ENCODE assay signal across 29 cellular contexts in the genomic region with DNA sequence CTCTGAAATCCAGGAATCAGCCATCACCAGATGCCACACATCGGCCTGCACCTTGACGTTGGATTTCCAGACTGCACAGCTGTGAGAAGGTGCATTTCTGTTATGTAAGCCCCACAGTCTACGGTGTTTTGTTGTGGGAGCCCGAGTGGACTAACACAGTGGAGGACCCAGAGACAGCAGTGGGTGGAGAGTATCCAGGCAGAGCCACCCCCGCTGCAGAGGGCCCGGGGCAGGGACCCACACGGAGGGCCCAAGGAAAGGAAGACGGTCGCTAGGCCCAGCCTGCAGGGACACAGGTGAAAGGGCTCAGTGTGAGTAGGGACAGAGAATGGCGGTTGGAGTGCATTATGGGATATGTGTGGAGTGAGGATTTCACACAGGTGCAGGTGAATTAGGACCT.
"Had no signal": no experiment of that assay in that cellular context is flagged by ENCODE, and none has a peak within 500 bp of the region (broad histone marks: within the 10 kb centered on the region; RNA-seq: fewer than 3 reads in every experiment).

No MANE protein-coding gene starts in this region.

- H3K4me1 Mint-ChIP-seq: naive B cell; naive thymus-derived CD8-positive, alpha-beta T cell; neural crest cell; stimulated activated effector memory CD8-positive, alpha-beta T cell treated with anti-CD3 and anti-CD28 coated beads, Interleukin-12 subunit alpha, Interleukin-12 subunit beta, amount 100 ng/mL, for 72 hours; stimulated activated naive B cell treated with anti-CD40 and anti-IgM and Interleukin-4, amounts not matched to agents 10 μg/mL and 1 μg/mL and 100 μg/mL, for 72 hours had no signal

- H3K9ac ChIP-seq: parathyroid adenoma had no signal

- H3K9me3 Mint-ChIP-seq: stimulated activated naive CD8-positive, alpha-beta T cell treated with anti-CD3 and anti-CD28 coated beads, Interleukin-15, Interleukin-2, amounts not matched to agents 100 ng/mL and 50 ng/mL, for 24 hours had no signal

- H3K27me3 ChIP-seq: ovary, right lobe of liver, thyroid gland, tibial nerve, upper lobe of left lung, vagina had no signal

- H3K9me3 ChIP-seq: ovary, psoas muscle, right lobe of liver, thoracic aorta, thyroid gland, vagina had no signal

- H3K27me3 Mint-ChIP-seq: stimulated activated naive CD8-positive, alpha-beta T cell treated with anti-CD3 and anti-CD28 coated beads, Interleukin-15, Interleukin-2, amounts not matched to agents 100 ng/mL and 50 ng/mL, for 24 hours had no signal

- H3K36me3 ChIP-seq: ovary, right lobe of liver, sigmoid colon, stomach, thoracic aorta, thyroid gland, tibial nerve, upper lobe of left lung, vagina had no signal

- H3K36me3 Mint-ChIP-seq: naive B cell; naive thymus-derived CD8-positive, alpha-beta T cell; stimulated activated effector memory CD8-positive, alpha-beta T cell treated with anti-CD3 and anti-CD28 coated beads, Interleukin-12 subunit alpha, Interleukin-12 subunit beta, amount 100 ng/mL, for 72 hours; stimulated activated naive B cell treated with anti-CD40 and anti-IgM and Interleukin-4, amounts not matched to agents 10 μg/mL and 1 μg/mL and 100 μg/mL, for 72 hours had no signal

- H3K79me2 ChIP-seq: parathyroid adenoma had no signal

- FAIRE-seq: small intestine, urothelium cell line had no signal

- DNase-seq: naive B cell; naive thymus-derived CD8-positive, alpha-beta T cell; nephron progenitor cell; occipital lobe; ovary; psoas muscle; right cardiac atrium; right lobe of liver; sigmoid colon; small intestine; stimulated activated CD4-positive, alpha-beta T cell treated with anti-CD3 and anti-CD28 coated beads, Interleukin-15, amount 100 ng/mL, for 24 hours; stimulated activated CD4-positive, alpha-beta T cell treated with anti-CD3 and anti-CD28 coated beads, Interleukin-2, amount 100 ng/mL, for 24 hours; stimulated activated CD4-positive, alpha-beta T cell treated with anti-CD3 and anti-CD28 coated beads, Interleukin-2, amount 100 ng/mL, for 48 hours; stimulated activated CD4-positive, alpha-beta T cell treated with anti-CD3 and anti-CD28 coated beads, Interleukin-4, amount 100 ng/mL, for 24 hours; stimulated activated naive B cell treated with anti-CD40 and anti-IgM and Interleukin-4, amounts not matched to agents 10 μg/mL and 1 μg/mL and 100 μg/mL, for 72 hours; stimulated activated naive CD4-positive, alpha-beta T cell treated with Interleukin-2 at 50 U/mL for 16 hours; stomach; thyroid gland; trophoblast cell had no signal

- H3K4me3 Mint-ChIP-seq: naive B cell; naive thymus-derived CD8-positive, alpha-beta T cell; nephron progenitor cell; neural crest cell; stimulated activated effector memory CD8-positive, alpha-beta T cell treated with anti-CD3 and anti-CD28 coated beads, Interleukin-12 subunit alpha, Interleukin-12 subunit beta, amount 100 ng/mL, for 72 hours; stimulated activated naive B cell treated with anti-CD40 and anti-IgM and Interleukin-4, amounts not matched to agents 10 μg/mL and 1 μg/mL and 100 μg/mL, for 72 hours; stimulated activated naive CD8-positive, alpha-beta T cell treated with anti-CD3 and anti-CD28 coated beads, Interleukin-15, Interleukin-2, amounts not matched to agents 100 ng/mL and 50 ng/mL, for 24 hours had no signal

- H3K27ac Mint-ChIP-seq: naive thymus-derived CD8-positive, alpha-beta T cell; nephron progenitor cell; progenitor cell of endocrine pancreas; stimulated activated effector memory CD8-positive, alpha-beta T cell treated with anti-CD3 and anti-CD28 coated beads, Interleukin-12 subunit alpha, Interleukin-12 subunit beta, amount 100 ng/mL, for 72 hours; stimulated activated naive B cell treated with anti-CD40 and anti-IgM and Interleukin-4, amounts not matched to agents 10 μg/mL and 1 μg/mL and 100 μg/mL, for 72 hours; stimulated activated naive CD8-positive, alpha-beta T cell treated with anti-CD3 and anti-CD28 coated beads, Interleukin-15, Interleukin-2, amounts not matched to agents 100 ng/mL and 50 ng/mL, for 24 hours had no signal

- H3K4me1 ChIP-seq: parathyroid adenoma, psoas muscle, right lobe of liver, sigmoid colon, stomach, thyroid gland, tibial nerve, upper lobe of left lung, vagina had no signal

- H2AFZ ChIP-seq: parathyroid adenoma had no signal

- ATAC-seq: naive thymus-derived CD8-positive, alpha-beta T cell; psoas muscle; right cardiac atrium; right lobe of liver; stimulated activated effector memory CD8-positive, alpha-beta T cell treated with anti-CD3 and anti-CD28 coated beads, Interleukin-12 subunit alpha, Interleukin-12 subunit beta, amount 100 ng/mL, for 72 hours; stimulated activated naive B cell treated with anti-CD40 and anti-IgM and Interleukin-4, amounts not matched to agents 10 μg/mL and 1 μg/mL and 100 μg/mL, for 72 hours had no signal

- H3K4me3 ChIP-seq: ovary, psoas muscle, right lobe of liver, sigmoid colon, stomach, thoracic aorta, thyroid gland, tibial nerve, upper lobe of left lung, vagina had no signal

- H3K27ac ChIP-seq: ovary, parathyroid adenoma, psoas muscle, right lobe of liver, sigmoid colon, stomach, thoracic aorta, thyroid gland, tibial nerve, upper lobe of left lung, vagina had no signal
